ENCODE assay signal across 13 cellular contexts in the genomic region with DNA sequence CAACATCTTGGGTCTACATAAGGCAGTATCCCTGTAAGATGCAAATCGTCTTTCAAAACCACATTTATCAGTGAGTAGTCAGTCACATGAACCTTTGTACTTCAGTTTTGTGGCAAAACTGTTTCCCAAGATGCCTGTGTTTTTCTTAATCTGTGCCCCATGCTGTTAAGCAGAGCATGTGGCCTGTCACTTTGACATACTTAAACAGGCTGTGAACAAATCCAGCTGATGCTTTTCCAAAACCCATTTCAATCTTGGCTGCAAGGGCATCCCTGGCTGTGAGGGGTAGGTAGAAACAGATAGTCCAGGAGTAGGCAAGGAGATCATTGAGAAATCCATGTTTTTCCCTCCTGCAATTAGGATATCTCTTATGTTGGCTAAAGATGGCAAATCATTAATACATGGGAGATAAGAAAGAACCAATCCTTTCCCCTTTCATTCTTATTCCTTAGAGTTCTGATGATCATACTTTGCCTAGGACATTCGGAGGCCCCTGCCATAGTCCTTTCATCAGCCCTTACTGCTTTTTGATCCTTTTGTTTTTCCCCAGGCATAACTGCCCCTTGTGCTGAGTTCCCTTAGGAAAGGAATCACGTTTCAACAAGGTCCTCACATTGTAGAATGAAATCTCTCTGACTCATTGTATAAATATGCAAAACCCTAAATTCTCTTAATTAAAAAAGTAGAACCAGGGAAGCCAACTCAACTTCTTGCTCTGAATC.
DNase-seq lines count a peak whose midpoint lies in the region; ATAC-seq and TF ChIP-seq lines count a peak whose summit lies in the region.
"Had no signal": no experiment of that assay in that cellular context is flagged by ENCODE, and none has a peak within 500 bp of the region (broad histone marks: within the 10 kb centered on the region; RNA-seq: fewer than 3 reads in every experiment).

No MANE protein-coding gene starts in this region.

- peaks cover 25% of the 10 kb centered on the region; the same call in 1 of the 2 replicates for H3K9me2 ChIP-seq in GM23338 (ENCODE audit: insufficient read depth)

- H3K27me3 Mint-ChIP-seq in GM23338 (ENCODE audit: insufficient read depth, low read depth, poor library complexity) (peaks cover 3% of the 10 kb centered on the region), endothelial cell (ENCODE audit: unreplicated experiment) (peaks cover 2% of the 10 kb centered on the region)
- H3K27me3 Mint-ChIP-seq in activated naive CD4-positive, alpha-beta T cell treated with anti-CD3 and anti-CD28 coated beads for 36 hours (ENCODE audit: low read depth), result peaks cover 2% of the 10 kb centered on the region

- no peak overlapping the region for H3K27ac Mint-ChIP-seq in GM23338
- no peak overlapping the region for H3K27ac Mint-ChIP-seq in activated naive CD4-positive, alpha-beta T cell treated with anti-CD3 and anti-CD28 coated beads for 36 hours
- H3K27ac Mint-ChIP-seq in endothelial cell (ENCODE audit: unreplicated experiment), result no peak overlapping the region
- H3K27ac Mint-ChIP-seq: activated naive CD4-positive, alpha-beta T cell treated with anti-CD3 and anti-CD28 coated beads, Interleukin-2, amount 50 U/mL, for 24 hours had no signal

- no peak overlapping the region for H3K4me3 ChIP-seq in GM23338
- H3K4me3 ChIP-seq in epithelial cell of esophagus (ENCODE audit: low read length), result no peak overlapping the region
- no peak overlapping the region for H3K4me3 ChIP-seq in psoas muscle

- no peak overlapping the region for H3K4me3 Mint-ChIP-seq in GM23338
- H3K4me3 Mint-ChIP-seq in activated naive CD4-positive, alpha-beta T cell treated with anti-CD3 and anti-CD28 coated beads for 36 hours, result no peak overlapping the region
- no peak overlapping the region for H3K4me3 Mint-ChIP-seq in endothelial cell (ENCODE audit: unreplicated experiment)
- H3K4me3 Mint-ChIP-seq: activated naive CD4-positive, alpha-beta T cell treated with anti-CD3 and anti-CD28 coated beads, Interleukin-2, amount 50 U/mL, for 24 hours had no signal

- no peaks in the 10 kb centered on the region for H4K20me1 ChIP-seq in GM23338 (replicated peaks; ENCODE audit: insufficient read depth)

- H3K36me3 ChIP-seq in GM23338 (ENCODE audit: insufficient read depth) (no peaks in the 10 kb centered on the region; the same call in 1 of the 2 replicates), psoas muscle (ENCODE audit: insufficient read depth in 1 of 2, low read depth in 1 of 2) (no peaks in the 10 kb centered on the region)

- intact Hi-C loops in psoas muscle (cut with DNase I), result no loop called here
- intact Hi-C loops in activated naive CD4-positive, alpha-beta T cell treated with anti-CD3 and anti-CD28 coated beads for 36 hours (cut with micrococcal nuclease), result no loop called here

- DNase-seq in GM23338 (ENCODE audit: low spot score) (peak; percentile 26), RPMI7951 (ENCODE audit: low read depth) (peak; percentile 58), epithelial cell of esophagus (ENCODE audit: low read depth) (peak; percentile 19), psoas muscle (no peak), NCI-H510A (lab: John Stamatoyannopoulos, UW) (no peak), endothelial cell (ENCODE audit: low spot score) (no peak)
- DNase-seq in activated naive CD4-positive, alpha-beta T cell treated with anti-CD3 and anti-CD28 coated beads for 36 hours, result no peak
- DNase-seq: activated CD4-positive, alpha-beta T cell treated with anti-CD3 and anti-CD28 coated beads for 4 hours; midbrain; RPMI8226; stimulated activated naive CD4-positive, alpha-beta T cell treated with Interleukin-2 at 50 U/mL for 16 hours had no signal

- ATAC-seq in GM23338 (no peak; the same call in 2 of the 3 replicates), psoas muscle (peak in 3 of 4 donors; percentile 77 to 95 (median 86)), HG03097 (IDR thresholded peaks at IDR 0.05; ENCODE audit: low FRiP score, unreplicated experiment) (no peak)

- CTCF ChIA-PET in activated naive CD4-positive, alpha-beta T cell treated with anti-CD3 and anti-CD28 coated beads for 36 hours (lab: Charles Lee), result no interaction called here

- H3F3A ChIP-seq in GM23338 (replicated peaks; ENCODE audit: low read depth), result no peaks in the 10 kb centered on the region

- H3K9me3 Mint-ChIP-seq in GM23338 (0 out of 3 replicates have a peak, but pooled peaks cover 2% of the 10 kb centered on the region), endothelial cell (ENCODE audit: unreplicated experiment) (no peaks in the 10 kb centered on the region)
- H3K9me3 Mint-ChIP-seq in activated naive CD4-positive, alpha-beta T cell treated with anti-CD3 and anti-CD28 coated beads for 36 hours, result no peaks in the 10 kb centered on the region
- H3K9me3 Mint-ChIP-seq: activated naive CD4-positive, alpha-beta T cell treated with anti-CD3 and anti-CD28 coated beads, Interleukin-2, amount 50 U/mL, for 24 hours had no signal

- H3K4me2 ChIP-seq in GM23338, result no peak overlapping the region

- TF ChIP-seq CTCF in GM23338 (conservative IDR thresholded peaks at IDR 0.05; ENCODE audit: low read depth in 2 of 2) (no peak), epithelial cell of esophagus (IDR thresholded peaks at IDR 0.05; ENCODE audit: insufficient read depth, low read depth, low read length, missing control alignments) (no peak), psoas muscle (IDR thresholded peaks at IDR 0.05) (no peak), endothelial cell (IDR thresholded peaks at IDR 0.05; ENCODE audit: unreplicated experiment) (no peak)

- H3K4me1 Mint-ChIP-seq in GM23338, result peaks cover 10% of the 10 kb centered on the region; the same call in 2 of the 3 replicates
- no peaks in the 10 kb centered on the region for H3K4me1 Mint-ChIP-seq in activated naive CD4-positive, alpha-beta T cell treated with anti-CD3 and anti-CD28 coated beads for 36 hours (ENCODE audit: low read depth)
- H3K4me1 Mint-ChIP-seq in endothelial cell (ENCODE audit: unreplicated experiment), result no peaks in the 10 kb centered on the region

- no peaks in the 10 kb centered on the region for H3K79me2 ChIP-seq in GM23338 (replicated peaks; ENCODE audit: insufficient read depth)

- no peak overlapping the region for H3K27ac ChIP-seq in GM23338 (ENCODE audit: low read depth)
- no peak overlapping the region for H3K27ac ChIP-seq in psoas muscle

- peak overlapping the region; percentile 11 for H2AFZ ChIP-seq in GM23338

- WGBS in psoas muscle, 3 donors, result 40 to 59% (median 46%) methylated on average over 3 of the region's 3 CpGs

- H3K27me3 ChIP-seq in GM23338 (ENCODE audit: insufficient read depth) (no peaks in the 10 kb centered on the region), psoas muscle (ENCODE audit: insufficient read depth in 3 of 3, low read length in 2 of 3) (no peaks in the 10 kb centered on the region)

- peaks cover 7% of the 10 kb centered on the region; the same call in 1 of the 2 replicates for H3K4me1 ChIP-seq in GM23338 (ENCODE audit: insufficient read depth)
- peaks cover 12% of the 10 kb centered on the region for H3K4me1 ChIP-seq in psoas muscle

- H3K36me3 Mint-ChIP-seq in GM23338 (ENCODE audit: low read depth) (no peaks in the 10 kb centered on the region), endothelial cell (ENCODE audit: low read depth, unreplicated experiment) (no peaks in the 10 kb centered on the region)
- H3K36me3 Mint-ChIP-seq in activated naive CD4-positive, alpha-beta T cell treated with anti-CD3 and anti-CD28 coated beads for 36 hours (ENCODE audit: low read depth), result no peaks in the 10 kb centered on the region
- H3K36me3 Mint-ChIP-seq: activated naive CD4-positive, alpha-beta T cell treated with anti-CD3 and anti-CD28 coated beads, Interleukin-2, amount 50 U/mL, for 24 hours had no signal

- no peaks in the 10 kb centered on the region for H3K9me3 ChIP-seq in psoas muscle

Comparison
In these comparisons a context has a peak if more than half of its experiments do, and no peak if none do; other contexts are left out.
1. ATAC-seq: peak in psoas muscle (3 of 4); none in GM23338 (single experiment) and HG03097 (single experiment).
2. DNase-seq: peak in GM23338 (single experiment), RPMI7951 (single experiment) and epithelial cell of esophagus (single experiment); none in psoas muscle (0 of 2), NCI-H510A (single experiment), activated naive CD4-positive, alpha-beta T cell treated with anti-CD3 and anti-CD28 coated beads for 36 hours (single experiment) and endothelial cell (single experiment).